Comparison of ENCODE assay signal across 8 cellular contexts in the genomic region with DNA sequence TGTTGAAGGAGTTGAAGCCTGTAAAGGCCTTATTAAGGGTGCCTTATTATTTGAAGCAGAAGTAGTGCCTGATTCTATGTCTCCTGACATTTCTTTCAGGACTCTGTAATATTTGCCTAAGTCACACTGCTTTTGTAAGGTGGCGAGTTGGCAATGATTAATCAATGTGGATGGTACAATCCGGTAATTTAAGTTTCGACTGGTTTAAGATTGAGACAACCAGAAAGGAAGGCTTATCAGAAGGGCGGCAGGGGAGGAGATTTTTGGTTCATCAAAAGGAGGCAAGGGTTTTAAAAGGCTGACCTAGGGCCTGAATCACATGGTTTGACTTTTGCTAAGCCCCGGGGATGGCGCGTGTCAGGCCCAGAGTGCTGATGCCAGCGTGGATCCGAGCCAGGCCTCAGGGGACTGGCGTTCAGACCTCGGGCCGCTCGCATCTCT. TPM values are rescaled to one million over a fixed set of nuclear protein-coding genes. Genes with fewer than 3 reads are reported as not detected.
DNase-seq lines count a peak whose midpoint lies in the region; ATAC-seq and TF ChIP-seq lines count a peak whose summit lies in the region.

No MANE protein-coding gene starts in this region.

- H3K27ac Mint-ChIP-seq in activated naive CD8-positive, alpha-beta T cell treated with anti-CD3 and anti-CD28 coated beads, Interleukin-2, amount 10 ng/mL, durations not matched to agents 7 days and 5 days: peak overlapping the region; percentile 99

- peaks cover 39% of the 10 kb centered on the region for H3K4me1 Mint-ChIP-seq in activated naive CD8-positive, alpha-beta T cell treated with anti-CD3 and anti-CD28 coated beads, Interleukin-2, amount 10 ng/mL, durations not matched to agents 7 days and 5 days

- H3K27ac ChIP-seq in SK-N-SH (ENCODE audit: low read depth in 2 of 2, low read length in 1 of 2) (peak overlapping the region; percentile 83 to 96), suprapubic skin (peak overlapping the region; percentile 100)

- H2AFZ ChIP-seq in SK-N-SH (ENCODE audit: low read depth): peak overlapping the region; percentile 93

- DNase-seq in SK-N-SH (no peak), left colon (no peak), suprapubic skin (ENCODE audit: low spot score in 2 of 2) (no peak), NCI-H2171 (lab: John Stamatoyannopoulos, UW) (no peak)
- DNase-seq in activated naive CD8-positive, alpha-beta T cell treated with anti-CD3 and anti-CD28 coated beads, Interleukin-2, amount 10 ng/mL, durations not matched to agents 7 days and 5 days: no peak

- H3K36me3 Mint-ChIP-seq in activated naive CD8-positive, alpha-beta T cell treated with anti-CD3 and anti-CD28 coated beads, Interleukin-2, amount 10 ng/mL, durations not matched to agents 7 days and 5 days: peaks cover 6% of the 10 kb centered on the region

- CTCF ChIA-PET in SK-N-SH (lab: Yijun Ruan, JAX): interaction anchor here (1.0 to 1.7 kb wide), 3 partner anchors 95 to 372 kb away, joined by 3 to 4 read pairs (median 3); no protein-coding TSS in a partner anchor

- H3K79me2 ChIP-seq in SK-N-SH (ENCODE audit: insufficient read depth): peaks cover 32% of the 10 kb centered on the region

- POLR2A ChIA-PET in SK-N-SH (lab: Yijun Ruan, JAX): interaction anchor here (1.2 to 2.0 kb wide), 2 partner anchors 60 to 68 kb away, joined by 3 to 6 read pairs; partner anchors contain the start of gene COMMD2
- POLR2A ChIA-PET in activated naive CD8-positive, alpha-beta T cell treated with anti-CD3 and anti-CD28 coated beads, Interleukin-2, amount 10 ng/mL, durations not matched to agents 7 days and 5 days (lab: Charles Lee): interaction anchor here (1.5 to 2.1 kb wide), 2 partner anchors 12 to 60 kb away, joined by 6 to 7 read pairs; partner anchors contain the start of gene COMMD2

- H3K9me2 ChIP-seq in SK-N-SH: no peaks in the 10 kb centered on the region

- peaks cover 31% of the 10 kb centered on the region for H3F3A ChIP-seq in SK-N-SH (replicated peaks; ENCODE audit: insufficient read depth)

- H4K20me1 ChIP-seq in SK-N-SH (ENCODE audit: insufficient read depth): peaks cover 22% of the 10 kb centered on the region

- 72% methylated on average over 7 of the region's 13 CpGs for WGBS in SK-N-SH (ENCODE audit: low lambda C conversion rate)
- 13% methylated on average over 13 of the region's 13 CpGs for WGBS in suprapubic skin

- no peaks in the 10 kb centered on the region for H3K9me3 Mint-ChIP-seq in activated naive CD8-positive, alpha-beta T cell treated with anti-CD3 and anti-CD28 coated beads, Interleukin-2, amount 10 ng/mL, durations not matched to agents 7 days and 5 days

- intact Hi-C loops in left colon (cut with DNase I, micrococcal nuclease): no loop called here

- TF ChIP-seq CTCF in SK-N-SH (IDR thresholded peaks at IDR 0.05) (no peak), suprapubic skin (IDR thresholded peaks at IDR 0.05) (no peak)

- peak overlapping the region; percentile 72 for H3K9ac ChIP-seq in SK-N-SH

- H3K9me3 ChIP-seq in SK-N-SH (no peaks in the 10 kb centered on the region; the same call in 1 of the 2 replicates), suprapubic skin (no peaks in the 10 kb centered on the region)

- peaks cover 14% of the 10 kb centered on the region for H3K27me3 Mint-ChIP-seq in activated naive CD8-positive, alpha-beta T cell treated with anti-CD3 and anti-CD28 coated beads, Interleukin-2, amount 10 ng/mL, durations not matched to agents 7 days and 5 days

- H3K27me3 ChIP-seq in SK-N-SH (ENCODE audit: insufficient read depth) (no peaks in the 10 kb centered on the region), suprapubic skin (no peaks in the 10 kb centered on the region)

- TF ChIP-seq EP300 in SK-N-SH (IDR thresholded peaks at IDR 0.05; ENCODE audit: borderline replicate concordance in 1 of 2, low read depth in 1 of 2, low read length in 1 of 2) (no peak), suprapubic skin (IDR thresholded peaks at IDR 0.05) (no peak)

- TF ChIP-seq POLR2A in suprapubic skin (IDR thresholded peaks at IDR 0.05): no peak

- peaks cover 5 to 9% of the 10 kb centered on the region in 2 experiments; a peak in 3 of 4 replicates for H3K4me1 ChIP-seq in SK-N-SH (ENCODE audit: control insufficient read depth in 1 of 2, insufficient read depth in 2 of 2, low read depth in 1 of 2, low read length in 1 of 2)
- peaks cover 50% of the 10 kb centered on the region for H3K4me1 ChIP-seq in suprapubic skin

- ATAC-seq in SK-N-SH treated with all-trans-retinoic acid at 6 μM for 48 hours (no peak), left colon (peak; percentile 2), GM21367 (IDR thresholded peaks at IDR 0.05; ENCODE audit: unreplicated experiment) (no peak), HG02623 (IDR thresholded peaks at IDR 0.05; ENCODE audit: unreplicated experiment) (no peak)
- no peak for ATAC-seq in activated naive CD8-positive, alpha-beta T cell treated with anti-CD3 and anti-CD28 coated beads, Interleukin-2, amount 10 ng/mL, durations not matched to agents 7 days and 5 days (ENCODE audit: low read depth)

- H3K4me3 ChIP-seq in SK-N-SH (ENCODE audit: low read depth in 2 of 2, low read length in 1 of 2) (peak overlapping the region; percentile 78 to 93), suprapubic skin (peak overlapping the region; percentile 85)

- TF ChIP-seq RAD21 in SK-N-SH (IDR thresholded peaks at IDR 0.05; ENCODE audit: low read length): no peak

- H3K4me2 ChIP-seq in SK-N-SH: peak overlapping the region; percentile 90

- H3K36me3 ChIP-seq in SK-N-SH (replicated peaks in 1 of 2; ENCODE audit: control insufficient read depth in 1 of 2, insufficient read depth in 2 of 2, low read length in 1 of 2) (no peaks in the 10 kb centered on the region), suprapubic skin (no peaks in the 10 kb centered on the region)

- H3K4me3 Mint-ChIP-seq in activated naive CD8-positive, alpha-beta T cell treated with anti-CD3 and anti-CD28 coated beads, Interleukin-2, amount 10 ng/mL, durations not matched to agents 7 days and 5 days: peak overlapping the region; percentile 97

TF ChIP-seq in SK-N-SH treated with all-trans-retinoic acid at 6 μM for 48 hours, 23 proteins besides CTCF, POLR2A, EP300 and RAD21 (continues in another document):
- no peak for TF ChIP-seq PPARA (CRISPR knock-in tag; IDR thresholded peaks at IDR 0.05; ENCODE audit: borderline replicate concordance)
- no peak for TF ChIP-seq ISL1 (CRISPR knock-in tag; IDR thresholded peaks at IDR 0.05)
- no peak for TF ChIP-seq ZFP30 (CRISPR knock-in tag; IDR thresholded peaks at IDR 0.05)
- no peak for TF ChIP-seq TSHZ2 (CRISPR knock-in tag; IDR thresholded peaks at IDR 0.05)
- TF ChIP-seq ESRRG (CRISPR knock-in tag; IDR thresholded peaks at IDR 0.05): no peak
- no peak for TF ChIP-seq ZC3H10 (CRISPR knock-in tag; IDR thresholded peaks at IDR 0.05)
- TF ChIP-seq RARB (CRISPR knock-in tag; IDR thresholded peaks at IDR 0.05): no peak

RNA-seq across cellular contexts. Expression of gene RNF13, which starts 0.8 kb away (rescaled TPM):
- 14.9 and 19.6 TPM in 2 replicates for polyA plus RNA-seq in SK-N-SH (2012; rRNA removed)
- 23.0 and 27.7 TPM in 2 replicates for polyA plus RNA-seq in SK-N-SH (2012; cell fraction: cytosol; rRNA removed)
- polyA plus RNA-seq in SK-N-SH (2012; cell fraction: nucleus; rRNA removed): 8.2 and 18.5 TPM in 2 replicates
- total RNA-seq in activated naive CD8-positive, alpha-beta T cell treated with anti-CD3 and anti-CD28 coated beads, Interleukin-2, amount 10 ng/mL, durations not matched to agents 7 days and 5 days: 10 to 100 TPM; 40.0 to 45.0 TPM
- total RNA-seq in left colon (10 to 100 TPM; 47.5 to 61.7 TPM), suprapubic skin (10 to 100 TPM; 52.1 to 78.9 (median 73.7) TPM)

RNA-seq across cellular contexts. Expression of gene ANKUB1, which starts 19.8 kb away (rescaled TPM):
- polyA plus RNA-seq in SK-N-SH (2012; rRNA removed): not detected in 2 replicates
- not detected in 2 replicates for polyA plus RNA-seq in SK-N-SH (2012; cell fraction: cytosol; rRNA removed)
- polyA plus RNA-seq in SK-N-SH (2012; cell fraction: nucleus; rRNA removed): not detected in 2 replicates
- not detected for total RNA-seq in activated naive CD8-positive, alpha-beta T cell treated with anti-CD3 and anti-CD28 coated beads, Interleukin-2, amount 10 ng/mL, durations not matched to agents 7 days and 5 days
- total RNA-seq in left colon: not detected
- not detected for total RNA-seq in suprapubic skin

RNA-seq across cellular contexts. Expression of gene COMMD2, which starts 59.9 kb away (rescaled TPM):
- 20.9 and 21.3 TPM in 2 replicates for polyA plus RNA-seq in SK-N-SH (2012; rRNA removed)
- polyA plus RNA-seq in SK-N-SH (2012; cell fraction: cytosol; rRNA removed): 23.4 and 27.2 TPM in 2 replicates
- 10.1 and 15.3 TPM in 2 replicates for polyA plus RNA-seq in SK-N-SH (2012; cell fraction: nucleus; rRNA removed)
- total RNA-seq in activated naive CD8-positive, alpha-beta T cell treated with anti-CD3 and anti-CD28 coated beads, Interleukin-2, amount 10 ng/mL, durations not matched to agents 7 days and 5 days: 10 to 100 TPM; 32.8 to 38.3 TPM
- total RNA-seq in left colon: 10 to 100 TPM; 25.5 to 27.5 TPM
- 10 to 100 TPM; 21.0 to 29.5 (median 25.5) TPM for total RNA-seq in suprapubic skin
